Comparison of ENCODE assay signal across 23 cellular contexts in the genomic region with DNA sequence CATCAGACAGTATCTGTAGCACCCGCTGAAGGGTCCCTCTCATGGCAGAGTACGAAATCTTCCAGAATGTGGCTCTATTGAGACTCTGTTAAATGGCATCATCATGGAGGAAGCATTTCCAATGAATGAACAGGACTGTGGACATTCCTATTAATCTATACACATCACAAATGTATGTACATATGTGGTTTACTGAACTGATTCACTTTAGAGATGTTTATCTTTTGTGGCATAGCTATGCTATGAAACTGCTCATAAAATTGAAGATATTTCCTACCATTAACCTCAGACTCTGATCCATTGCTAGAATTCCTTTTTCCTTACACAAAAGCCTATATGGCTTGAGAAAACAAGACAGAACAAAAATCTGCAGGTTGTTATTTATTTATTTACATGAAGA.
DNase-seq lines count a peak whose midpoint lies in the region; ATAC-seq, FAIRE-seq and TF ChIP-seq lines count a peak whose summit lies in the region.
"Had no signal": no experiment of that assay in that cellular context is flagged by ENCODE, and none has a peak within 500 bp of the region (broad histone marks: within the 10 kb centered on the region; RNA-seq: fewer than 3 reads in every experiment).

No MANE protein-coding gene starts in this region.

- H2BK12ac ChIP-seq in mesenchymal stem cell (ENCODE audit: low read length in 2 of 2): no peak overlapping the region

- intact Hi-C loops in activated CD8-positive, alpha-beta T cell treated with anti-CD3 and anti-CD28 coated beads for 36 hours (cut with micrococcal nuclease): no loop called here

- POLR2A ChIA-PET in activated CD8-positive, alpha-beta T cell treated with anti-CD3 and anti-CD28 coated beads for 36 hours (lab: Charles Lee): no interaction called here

- ATAC-seq in activated CD8-positive, alpha-beta T cell treated with anti-CD3 and anti-CD28 coated beads for 36 hours: no peak
- no peak for ATAC-seq in GM21515 (IDR thresholded peaks at IDR 0.05; ENCODE audit: unreplicated experiment)
- ATAC-seq: CD8-positive, alpha-beta T cell; left cardiac atrium; natural killer cell; right lobe of liver; WTC11 had no signal

- H3K14ac ChIP-seq in mesenchymal stem cell (ENCODE audit: low read length in 2 of 2): no peak overlapping the region

- H3K36me3 ChIP-seq in mesenchymal stem cell (ENCODE audit: control insufficient read depth in 1 of 2, insufficient read depth in 2 of 2, low read depth in 1 of 2, low read length in 2 of 2): no peaks in the 10 kb centered on the region
- H3K36me3 ChIP-seq: right lobe of liver had no signal

- no peak overlapping the region for H3K27ac ChIP-seq in mesenchymal stem cell (ENCODE audit: low read length, poor library complexity, severe bottlenecking)
- H3K27ac ChIP-seq: PC-9, right lobe of liver had no signal

- H3K4me1 ChIP-seq in mesenchymal stem cell (ENCODE audit: control insufficient read depth, insufficient read depth, low read depth, low read length): no peaks in the 10 kb centered on the region
- H3K4me1 ChIP-seq: right lobe of liver had no signal

- H2BK5ac ChIP-seq in mesenchymal stem cell (ENCODE audit: low read depth, low read length, poor library complexity, severe bottlenecking): no peak overlapping the region

- H2AK5ac ChIP-seq in mesenchymal stem cell (ENCODE audit: low read length, severe bottlenecking): no peak overlapping the region

- no peak overlapping the region for H3K4me2 ChIP-seq in mesenchymal stem cell (ENCODE audit: low read length, poor library complexity, severe bottlenecking)
- H3K4me2 ChIP-seq: PC-9 had no signal

- no peak overlapping the region for H2AFZ ChIP-seq in mesenchymal stem cell (ENCODE audit: low read depth, low read length)
- H2AFZ ChIP-seq: PC-9 had no signal

- no peak overlapping the region for H2BK120ac ChIP-seq in mesenchymal stem cell (ENCODE audit: low read depth, low read length)

- peaks cover 3% of the 10 kb centered on the region for H3K9me3 ChIP-seq in mesenchymal stem cell (ENCODE audit: control insufficient read depth, low read length)
- H3K9me3 ChIP-seq: right lobe of liver had no signal

- H3K23ac ChIP-seq in mesenchymal stem cell (ENCODE audit: low read length in 2 of 2): no peak overlapping the region

- peak; percentile 33 for FAIRE-seq in HTR-8/SVneo (lab: Jason Lieb, UNC)

- H3K27ac Mint-ChIP-seq in activated CD8-positive, alpha-beta T cell treated with anti-CD3 and anti-CD28 coated beads for 36 hours: no peak overlapping the region
- H3K27ac Mint-ChIP-seq: activated CD4-positive, alpha-beta memory T cell treated with anti-CD3 and anti-CD28 coated beads for 36 hours; CD8-positive, alpha-beta T cell; natural killer cell; T-helper 2 cell treated with Interferon-gamma antibody and Interleukin-4, amounts not matched to agents 5 μg/mL and 100 μg/mL, for 36 hours; WTC11 had no signal

- DNase-seq in EH (ENCODE audit: low read depth): peak; percentile 48
- DNase-seq in HTR-8/SVneo (ENCODE audit: insufficient read length, low spot score): peak; percentile 28
- peak; percentile 21 for DNase-seq in amniotic stem cell (lab: John Stamatoyannopoulos, UW)
- DNase-seq in mesenchymal stem cell: peak; percentile 79
- no peak for DNase-seq in activated CD8-positive, alpha-beta T cell treated with anti-CD3 and anti-CD28 coated beads for 36 hours
- DNase-seq in RPMI8226: no peak
- no peak for DNase-seq in NCI-H1694 (lab: John Stamatoyannopoulos, UW)
- DNase-seq: activated CD4-positive, alpha-beta memory T cell treated with anti-CD3 and anti-CD28 coated beads for 36 hours; activated gamma-delta T cell treated with Interleukin-2 at 50 U/mL for 16 hours; activated T-cell treated with anti-CD3 and anti-CD28 coated beads for 4 hours; amygdala; CD8-positive, alpha-beta T cell; central memory CD4-positive, alpha-beta T cell; erythroblast; left cardiac atrium; natural killer cell; NCI-H187; NCI-H226; right lobe of liver had no signal

- TF ChIP-seq CTCF in activated CD8-positive, alpha-beta T cell treated with anti-CD3 and anti-CD28 coated beads for 36 hours (IDR thresholded peaks at IDR 0.05): no peak

- H4K91ac ChIP-seq in mesenchymal stem cell (ENCODE audit: low read length): no peak overlapping the region

- no peak overlapping the region for H3K4me3 Mint-ChIP-seq in activated CD8-positive, alpha-beta T cell treated with anti-CD3 and anti-CD28 coated beads for 36 hours
- H3K4me3 Mint-ChIP-seq: activated CD4-positive, alpha-beta memory T cell treated with anti-CD3 and anti-CD28 coated beads for 36 hours; CD8-positive, alpha-beta T cell; natural killer cell; T-helper 2 cell treated with Interferon-gamma antibody and Interleukin-4, amounts not matched to agents 5 μg/mL and 100 μg/mL, for 36 hours; WTC11 had no signal

- H3K18ac ChIP-seq in mesenchymal stem cell (ENCODE audit: low read depth in 1 of 2, low read length in 2 of 2): no peak overlapping the region

- CTCF ChIA-PET in activated CD8-positive, alpha-beta T cell treated with anti-CD3 and anti-CD28 coated beads for 36 hours (lab: Charles Lee): no interaction called here

- no peak overlapping the region for H4K8ac ChIP-seq in mesenchymal stem cell (ENCODE audit: low read length)

- WGBS in mesenchymal stem cell: 100% methylated on average over 1 of the region's 2 CpGs

- H2BK15ac ChIP-seq in mesenchymal stem cell (ENCODE audit: low read depth, poor library complexity, severe bottlenecking): no peak overlapping the region

- no peaks in the 10 kb centered on the region for H3K27me3 ChIP-seq in mesenchymal stem cell (ENCODE audit: control insufficient read depth in 1 of 2, insufficient read depth in 1 of 2, low read length in 2 of 2)
- H3K27me3 ChIP-seq: right lobe of liver had no signal

- peaks cover 5% of the 10 kb centered on the region for H3K9me3 Mint-ChIP-seq in activated CD8-positive, alpha-beta T cell treated with anti-CD3 and anti-CD28 coated beads for 36 hours

- H3K4me1 Mint-ChIP-seq in activated CD8-positive, alpha-beta T cell treated with anti-CD3 and anti-CD28 coated beads for 36 hours (ENCODE audit: low read depth): no peaks in the 10 kb centered on the region
- H3K4me1 Mint-ChIP-seq: natural killer cell had no signal

- H3K27me3 Mint-ChIP-seq in activated CD8-positive, alpha-beta T cell treated with anti-CD3 and anti-CD28 coated beads for 36 hours: no peaks in the 10 kb centered on the region
- H3K27me3 Mint-ChIP-seq: activated CD4-positive, alpha-beta memory T cell treated with anti-CD3 and anti-CD28 coated beads for 36 hours had no signal

- H3K9ac ChIP-seq in mesenchymal stem cell (ENCODE audit: low read length): no peak overlapping the region

- no peak overlapping the region for H3K4ac ChIP-seq in mesenchymal stem cell (ENCODE audit: low read depth in 1 of 2, low read length in 2 of 2)

- H3K79me1 ChIP-seq in mesenchymal stem cell (replicated peaks; ENCODE audit: low read length, poor library complexity, severe bottlenecking): no peaks in the 10 kb centered on the region

- H3K4me3 ChIP-seq in mesenchymal stem cell (ENCODE audit: insufficient read depth in 1 of 2, low read depth in 1 of 2, low read length in 2 of 2): no peak overlapping the region
- H3K4me3 ChIP-seq: PC-9, right lobe of liver had no signal

- no peaks in the 10 kb centered on the region for H3K36me3 Mint-ChIP-seq in activated CD8-positive, alpha-beta T cell treated with anti-CD3 and anti-CD28 coated beads for 36 hours (ENCODE audit: low read depth)
- H3K36me3 Mint-ChIP-seq: activated CD4-positive, alpha-beta memory T cell treated with anti-CD3 and anti-CD28 coated beads for 36 hours; CD8-positive, alpha-beta T cell; natural killer cell had no signal

Comparison
In these comparisons a context has a peak if more than half of its experiments do, and no peak if none do; other contexts are left out.
1. DNase-seq: peak in EH (single experiment), HTR-8/SVneo (single experiment), amniotic stem cell (single experiment) and mesenchymal stem cell (single experiment); none in activated CD8-positive, alpha-beta T cell treated with anti-CD3 and anti-CD28 coated beads for 36 hours (single experiment), RPMI8226 (single experiment) and NCI-H1694 (single experiment).